Comparison of ENCODE assay signal across 19 cellular contexts in the genomic region with DNA sequence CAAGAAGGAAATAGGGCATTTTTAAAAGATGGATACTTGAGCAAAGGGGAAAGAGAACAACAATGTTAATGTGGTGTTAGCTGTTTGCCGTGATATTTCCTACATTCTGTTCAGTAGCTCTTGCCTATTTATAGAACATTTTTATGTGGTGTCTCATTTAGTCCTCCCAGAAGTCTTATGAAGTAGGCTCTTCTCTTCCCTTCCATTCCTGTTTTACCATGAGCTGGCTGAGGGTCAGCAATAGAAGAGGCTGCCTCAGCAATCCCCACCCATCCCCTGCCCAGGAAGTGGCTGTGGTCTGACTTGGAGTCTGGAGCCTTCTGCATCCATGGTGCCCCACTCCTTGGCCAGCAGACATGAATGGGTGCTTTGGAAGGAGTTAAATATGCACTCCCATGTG.
A peak's percentile ranks its signal among the peaks of the same experiment; 100 is the strongest.
DNase-seq lines count a peak whose midpoint lies in the region; ATAC-seq and TF ChIP-seq lines count a peak whose summit lies in the region.
"Had no signal": no experiment of that assay in that cellular context is flagged by ENCODE, and none has a peak within 500 bp of the region (broad histone marks: within the 10 kb centered on the region; RNA-seq: fewer than 3 reads in every experiment).

No MANE protein-coding gene starts in this region.

- no peak overlapping the region for H3K4me3 Mint-ChIP-seq in chondrocyte (ENCODE audit: unreplicated experiment)
- H3K4me3 Mint-ChIP-seq: activated naive CD4-positive, alpha-beta T cell treated with anti-CD3 and anti-CD28 coated beads for 36 hours; CD8-positive, alpha-beta memory T cell had no signal

- H3K27ac Mint-ChIP-seq in chondrocyte (ENCODE audit: unreplicated experiment) = peak overlapping the region; percentile 76
- H3K27ac Mint-ChIP-seq: activated naive CD4-positive, alpha-beta T cell treated with anti-CD3 and anti-CD28 coated beads for 36 hours; CD8-positive, alpha-beta memory T cell had no signal

- CTCF ChIA-PET in SK-N-SH (lab: Yijun Ruan, JAX) = interaction anchor here (1.1 to 10.0 kb wide), 4 partner anchors 13 to 187 kb away, joined by 3 to 54 read pairs (median 23); no protein-coding TSS in a partner anchor

- TF ChIP-seq RAD21 in SK-N-SH (IDR thresholded peaks at IDR 0.05; ENCODE audit: low read length) = no peak

- H3K9me2 ChIP-seq in SK-N-SH = no peaks in the 10 kb centered on the region

- H3F3A ChIP-seq in SK-N-SH (replicated peaks; ENCODE audit: insufficient read depth) = no peaks in the 10 kb centered on the region

- WGBS in SK-N-SH (ENCODE audit: low lambda C conversion rate) = 17% methylated on average over 1 of the region's 1 CpG

- peaks cover 2% of the 10 kb centered on the region for H3K9me3 Mint-ChIP-seq in chondrocyte (ENCODE audit: low read depth)
- H3K9me3 Mint-ChIP-seq: activated naive CD4-positive, alpha-beta T cell treated with anti-CD3 and anti-CD28 coated beads for 36 hours; CD8-positive, alpha-beta memory T cell had no signal

- peaks cover 10% of the 10 kb centered on the region for H3K27me3 Mint-ChIP-seq in chondrocyte (ENCODE audit: low read depth)

- H3K36me3 ChIP-seq in SK-N-SH (replicated peaks in 1 of 2; ENCODE audit: control insufficient read depth in 1 of 2, insufficient read depth in 2 of 2, low read length in 1 of 2) = no peaks in the 10 kb centered on the region
- H3K36me3 ChIP-seq in left lung = no peaks in the 10 kb centered on the region
- no peaks in the 10 kb centered on the region for H3K36me3 ChIP-seq in Peyer's patch
- H3K36me3 ChIP-seq: breast epithelium had no signal

- H3K27me3 ChIP-seq in SK-N-SH (ENCODE audit: insufficient read depth) (no peaks in the 10 kb centered on the region), left lung (no peaks in the 10 kb centered on the region), Peyer's patch (no peaks in the 10 kb centered on the region)
- H3K27me3 ChIP-seq: breast epithelium had no signal

- POLR2A ChIA-PET in SK-N-SH (lab: Yijun Ruan, JAX) = no interaction called here

- H3K79me2 ChIP-seq in SK-N-SH (ENCODE audit: insufficient read depth) = no peaks in the 10 kb centered on the region

- no peaks in the 10 kb centered on the region for H4K20me1 ChIP-seq in SK-N-SH (ENCODE audit: insufficient read depth)

- H3K9me3 ChIP-seq in SK-N-SH = no peaks in the 10 kb centered on the region
- no peaks in the 10 kb centered on the region for H3K9me3 ChIP-seq in left lung
- no peaks in the 10 kb centered on the region for H3K9me3 ChIP-seq in Peyer's patch
- H3K9me3 ChIP-seq: breast epithelium had no signal

- no peak for TF ChIP-seq POLR2A in Peyer's patch (IDR thresholded peaks at IDR 0.05)

- H3K36me3 Mint-ChIP-seq in chondrocyte (ENCODE audit: low read depth) = no peaks in the 10 kb centered on the region
- H3K36me3 Mint-ChIP-seq: CD8-positive, alpha-beta memory T cell had no signal

- intact Hi-C loops in left lung (cut with DNase I) = loop anchor here in 1 of 2 donors (5.0 kb wide), 1 partner anchor 100 kb away; no protein-coding TSS in a partner anchor

- H3K4me3 ChIP-seq in SK-N-SH (ENCODE audit: low read depth in 2 of 2, low read length in 1 of 2) (no peak overlapping the region), left lung (no peak overlapping the region), Peyer's patch (no peak overlapping the region)
- H3K4me3 ChIP-seq: breast epithelium, K562 had no signal

- H3K27ac ChIP-seq in SK-N-SH (ENCODE audit: low read depth in 2 of 2, low read length in 1 of 2) (no peak overlapping the region), left lung (no peak overlapping the region), Peyer's patch (peak overlapping the region in 2 of 4 donors; percentile 47 to 65)
- H3K27ac ChIP-seq: 22Rv1 had no signal

- TF ChIP-seq CTCF in SK-N-SH (IDR thresholded peaks at IDR 0.05) = no peak
- no peak for TF ChIP-seq CTCF in chondrocyte (IDR thresholded peaks at IDR 0.05)
- TF ChIP-seq CTCF in left lung (IDR thresholded peaks at IDR 0.05) = no peak
- TF ChIP-seq CTCF in Peyer's patch (IDR thresholded peaks at IDR 0.05) = no peak

- ATAC-seq in SK-N-SH treated with all-trans-retinoic acid at 6 μM for 48 hours (no peak; the same call in 2 of the 3 replicates), left lung (peak; percentile 34), GM21576 (IDR thresholded peaks at IDR 0.05; ENCODE audit: unreplicated experiment) (no peak)
- ATAC-seq: K562 had no signal

- DNase-seq in SK-N-SH (no peak), chondrocyte (ENCODE audit: low spot score) (no peak), left lung (no peak), Peyer's patch (no peak), NCI-H1105 treated with DMSO at 0.1 percent for 48 hours (lab: John Stamatoyannopoulos, UW) (no peak), NCI-H1048 (lab: John Stamatoyannopoulos, UW) (no peak)
- DNase-seq: activated CD4-positive, alpha-beta T cell treated with anti-CD3 and anti-CD28 coated beads for 1 hour; activated CD8-positive, alpha-beta memory T cell treated with anti-CD3 and anti-CD28 coated beads, Interleukin-2, amount 50 U/mL, for 4 hours; activated naive CD4-positive, alpha-beta T cell treated with anti-CD3 and anti-CD28 coated beads for 36 hours; CD8-positive, alpha-beta memory T cell; mammary epithelial cell; NCI-H1092 treated with DMSO at 0.1 percent for 48 hours; SHP77; T-helper 2 cell had no signal

- H3K4me1 Mint-ChIP-seq in chondrocyte (ENCODE audit: low read depth) = peaks cover 38% of the 10 kb centered on the region
- H3K4me1 Mint-ChIP-seq: CD8-positive, alpha-beta memory T cell had no signal

- H3K4me2 ChIP-seq in SK-N-SH = 0 out of 2 replicates have a peak overlapping the region, but pooled peaks have one; percentile 37

- H3K9ac ChIP-seq in SK-N-SH = no peak overlapping the region

- H2AFZ ChIP-seq in SK-N-SH (ENCODE audit: low read depth) = no peak overlapping the region

- peaks cover 0 to 10% of the 10 kb centered on the region in 2 experiments; a peak in 1 of 4 replicates for H3K4me1 ChIP-seq in SK-N-SH (ENCODE audit: control insufficient read depth in 1 of 2, insufficient read depth in 2 of 2, low read depth in 1 of 2, low read length in 1 of 2)
- H3K4me1 ChIP-seq in left lung = peaks cover 8 to 28% of the 10 kb centered on the region in 2 donors
- peaks cover 0 to 6% (median 3%) of the 10 kb centered on the region in 4 donors for H3K4me1 ChIP-seq in Peyer's patch

- no peak for TF ChIP-seq EP300 in SK-N-SH (IDR thresholded peaks at IDR 0.05; ENCODE audit: borderline replicate concordance in 1 of 2, low read depth in 1 of 2, low read length in 1 of 2)

TF ChIP-seq in SK-N-SH, 30 proteins besides CTCF, POLR2A, EP300 and RAD21:
- no peak for TF ChIP-seq GABPA (IDR thresholded peaks at IDR 0.05; ENCODE audit: low read depth)
TF ChIP-seq in SK-N-SH: peak in this region for 0.

TF ChIP-seq in SK-N-SH treated with all-trans-retinoic acid at 6 μM for 48 hours, 23 proteins besides CTCF, POLR2A, EP300 and RAD21 (continues in another document):
- TF ChIP-seq GLIS3 (CRISPR knock-in tag; IDR thresholded peaks at IDR 0.05) = no peak
- no peak for TF ChIP-seq ISL1 (CRISPR knock-in tag; IDR thresholded peaks at IDR 0.05)
- TF ChIP-seq ZNF70 (CRISPR knock-in tag; IDR thresholded peaks at IDR 0.05) = no peak
- TF ChIP-seq, protein P1, sequence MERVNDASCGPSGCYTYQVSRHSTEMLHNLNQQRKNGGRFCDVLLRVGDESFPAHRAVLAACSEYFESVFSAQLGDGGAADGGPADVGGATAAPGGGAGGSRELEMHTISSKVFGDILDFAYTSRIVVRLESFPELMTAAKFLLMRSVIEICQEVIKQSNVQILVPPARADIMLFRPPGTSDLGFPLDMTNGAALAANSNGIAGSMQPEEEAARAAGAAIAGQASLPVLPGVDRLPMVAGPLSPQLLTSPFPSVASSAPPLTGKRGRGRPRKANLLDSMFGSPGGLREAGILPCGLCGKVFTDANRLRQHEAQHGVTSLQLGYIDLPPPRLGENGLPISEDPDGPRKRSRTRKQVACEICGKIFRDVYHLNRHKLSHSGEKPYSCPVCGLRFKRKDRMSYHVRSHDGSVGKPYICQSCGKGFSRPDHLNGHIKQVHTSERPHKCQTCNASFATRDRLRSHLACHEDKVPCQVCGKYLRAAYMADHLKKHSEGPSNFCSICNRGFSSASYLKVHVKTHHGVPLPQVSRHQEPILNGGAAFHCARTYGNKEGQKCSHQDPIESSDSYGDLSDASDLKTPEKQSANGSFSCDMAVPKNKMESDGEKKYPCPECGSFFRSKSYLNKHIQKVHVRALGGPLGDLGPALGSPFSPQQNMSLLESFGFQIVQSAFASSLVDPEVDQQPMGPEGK (CRISPR knock-in tag; IDR thresholded peaks at IDR 0.05; ENCODE audit: borderline replicate concordance) = no peak
- TF ChIP-seq ZC3H10 (CRISPR knock-in tag; IDR thresholded peaks at IDR 0.05) = no peak
- TF ChIP-seq TCF4 (CRISPR knock-in tag; IDR thresholded peaks at IDR 0.05; ENCODE audit: borderline replicate concordance) = no peak
- no peak for TF ChIP-seq OSR1 (CRISPR knock-in tag; IDR thresholded peaks at IDR 0.05)
- TF ChIP-seq ZFP30 (CRISPR knock-in tag; IDR thresholded peaks at IDR 0.05) = no peak
- TF ChIP-seq ZFP3 (CRISPR knock-in tag; IDR thresholded peaks at IDR 0.05) = no peak
- TF ChIP-seq, protein P2, sequence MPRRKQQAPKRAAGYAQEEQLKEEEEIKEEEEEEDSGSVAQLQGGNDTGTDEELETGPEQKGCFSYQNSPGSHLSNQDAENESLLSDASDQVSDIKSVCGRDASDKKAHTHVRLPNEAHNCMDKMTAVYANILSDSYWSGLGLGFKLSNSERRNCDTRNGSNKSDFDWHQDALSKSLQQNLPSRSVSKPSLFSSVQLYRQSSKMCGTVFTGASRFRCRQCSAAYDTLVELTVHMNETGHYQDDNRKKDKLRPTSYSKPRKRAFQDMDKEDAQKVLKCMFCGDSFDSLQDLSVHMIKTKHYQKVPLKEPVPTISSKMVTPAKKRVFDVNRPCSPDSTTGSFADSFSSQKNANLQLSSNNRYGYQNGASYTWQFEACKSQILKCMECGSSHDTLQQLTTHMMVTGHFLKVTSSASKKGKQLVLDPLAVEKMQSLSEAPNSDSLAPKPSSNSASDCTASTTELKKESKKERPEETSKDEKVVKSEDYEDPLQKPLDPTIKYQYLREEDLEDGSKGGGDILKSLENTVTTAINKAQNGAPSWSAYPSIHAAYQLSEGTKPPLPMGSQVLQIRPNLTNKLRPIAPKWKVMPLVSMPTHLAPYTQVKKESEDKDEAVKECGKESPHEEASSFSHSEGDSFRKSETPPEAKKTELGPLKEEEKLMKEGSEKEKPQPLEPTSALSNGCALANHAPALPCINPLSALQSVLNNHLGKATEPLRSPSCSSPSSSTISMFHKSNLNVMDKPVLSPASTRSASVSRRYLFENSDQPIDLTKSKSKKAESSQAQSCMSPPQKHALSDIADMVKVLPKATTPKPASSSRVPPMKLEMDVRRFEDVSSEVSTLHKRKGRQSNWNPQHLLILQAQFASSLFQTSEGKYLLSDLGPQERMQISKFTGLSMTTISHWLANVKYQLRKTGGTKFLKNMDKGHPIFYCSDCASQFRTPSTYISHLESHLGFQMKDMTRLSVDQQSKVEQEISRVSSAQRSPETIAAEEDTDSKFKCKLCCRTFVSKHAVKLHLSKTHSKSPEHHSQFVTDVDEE (CRISPR knock-in tag; IDR thresholded peaks at IDR 0.05) = no peak
- no peak for TF ChIP-seq ESRRG (CRISPR knock-in tag; IDR thresholded peaks at IDR 0.05)
- TF ChIP-seq SNAI2 (CRISPR knock-in tag; IDR thresholded peaks at IDR 0.05) = no peak
- no peak for TF ChIP-seq ARNTL (CRISPR knock-in tag; IDR thresholded peaks at IDR 0.05; ENCODE audit: borderline replicate concordance, low read depth)
